Comparison of ENCODE assay signal across 4 cellular contexts in the genomic region with DNA sequence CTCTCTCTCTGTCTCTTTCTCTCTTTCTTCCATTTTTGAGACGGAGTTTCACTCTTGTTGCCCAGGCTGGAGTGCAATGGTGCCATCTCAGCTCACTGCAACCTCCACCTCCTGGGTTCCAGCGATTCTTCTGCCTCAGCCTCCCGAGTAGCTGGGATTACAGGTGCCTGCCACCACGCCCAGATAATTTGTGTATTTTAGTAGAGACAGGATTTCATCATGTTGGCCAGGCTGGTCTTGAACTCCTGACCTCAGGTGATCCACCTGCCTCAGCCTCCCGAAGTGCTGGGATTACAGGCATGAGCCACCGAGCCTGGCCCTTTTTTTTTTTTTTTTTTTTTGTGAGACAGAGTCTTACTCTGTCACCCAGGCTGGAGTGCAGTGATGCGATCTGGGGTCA. TPM values are rescaled to one million over a fixed set of nuclear protein-coding genes. Genes with fewer than 3 reads are reported as not detected.
"Had no signal": no experiment of that assay in that cellular context is flagged by ENCODE, and none has a peak within 500 bp of the region (broad histone marks: within the 10 kb centered on the region; RNA-seq: fewer than 3 reads in every experiment).

No MANE protein-coding gene starts in this region.

RNA-seq across cellular contexts. Expression of a gene that starts 29.1 kb away (rescaled TPM):
- total RNA-seq: ascending aorta had no signal

RNA-seq across cellular contexts. Expression of a gene that starts 32.1 kb away (rescaled TPM):
- total RNA-seq: ascending aorta, fibroblast of lung, lung microvascular endothelial cell, myocyte had no signal
- polyA plus RNA-seq: fibroblast of lung had no signal
